Comparison of ENCODE assay signal across 1 cellular context in the genomic region with DNA sequence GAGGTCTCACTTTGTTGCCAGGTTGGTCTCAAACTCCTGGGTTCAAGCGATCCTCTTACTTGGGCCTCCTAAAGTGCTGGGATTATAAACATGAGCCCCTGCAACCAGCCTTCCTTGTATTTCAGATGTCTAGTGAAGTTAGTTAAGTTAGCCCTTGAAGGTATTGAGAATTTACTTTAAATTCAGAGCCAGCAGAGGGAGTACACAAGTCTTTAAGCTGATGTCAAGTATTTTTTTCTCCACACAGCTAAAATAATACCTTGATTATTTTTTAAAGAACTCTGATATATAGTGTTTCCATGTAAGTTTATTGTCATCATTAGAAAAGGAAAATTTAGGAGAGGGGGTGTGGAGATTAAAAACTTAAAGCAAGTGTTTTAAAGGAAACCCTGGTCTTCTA.
TF ChIP-seq lines count a peak whose summit lies in the region.

No MANE protein-coding gene starts in this region.

TF ChIP-seq in GM23338, 12 proteins besides CTCF, POLR2A, EP300 and RAD21 (continued from another document):
- TF ChIP-seq, protein P1, sequence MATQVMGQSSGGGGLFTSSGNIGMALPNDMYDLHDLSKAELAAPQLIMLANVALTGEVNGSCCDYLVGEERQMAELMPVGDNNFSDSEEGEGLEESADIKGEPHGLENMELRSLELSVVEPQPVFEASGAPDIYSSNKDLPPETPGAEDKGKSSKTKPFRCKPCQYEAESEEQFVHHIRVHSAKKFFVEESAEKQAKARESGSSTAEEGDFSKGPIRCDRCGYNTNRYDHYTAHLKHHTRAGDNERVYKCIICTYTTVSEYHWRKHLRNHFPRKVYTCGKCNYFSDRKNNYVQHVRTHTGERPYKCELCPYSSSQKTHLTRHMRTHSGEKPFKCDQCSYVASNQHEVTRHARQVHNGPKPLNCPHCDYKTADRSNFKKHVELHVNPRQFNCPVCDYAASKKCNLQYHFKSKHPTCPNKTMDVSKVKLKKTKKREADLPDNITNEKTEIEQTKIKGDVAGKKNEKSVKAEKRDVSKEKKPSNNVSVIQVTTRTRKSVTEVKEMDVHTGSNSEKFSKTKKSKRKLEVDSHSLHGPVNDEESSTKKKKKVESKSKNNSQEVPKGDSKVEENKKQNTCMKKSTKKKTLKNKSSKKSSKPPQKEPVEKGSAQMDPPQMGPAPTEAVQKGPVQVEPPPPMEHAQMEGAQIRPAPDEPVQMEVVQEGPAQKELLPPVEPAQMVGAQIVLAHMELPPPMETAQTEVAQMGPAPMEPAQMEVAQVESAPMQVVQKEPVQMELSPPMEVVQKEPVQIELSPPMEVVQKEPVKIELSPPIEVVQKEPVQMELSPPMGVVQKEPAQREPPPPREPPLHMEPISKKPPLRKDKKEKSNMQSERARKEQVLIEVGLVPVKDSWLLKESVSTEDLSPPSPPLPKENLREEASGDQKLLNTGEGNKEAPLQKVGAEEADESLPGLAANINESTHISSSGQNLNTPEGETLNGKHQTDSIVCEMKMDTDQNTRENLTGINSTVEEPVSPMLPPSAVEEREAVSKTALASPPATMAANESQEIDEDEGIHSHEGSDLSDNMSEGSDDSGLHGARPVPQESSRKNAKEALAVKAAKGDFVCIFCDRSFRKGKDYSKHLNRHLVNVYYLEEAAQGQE (IDR thresholded peaks at IDR 0.05; ENCODE audit: unreplicated experiment) = no peak
- TF ChIP-seq EZH2 (IDR thresholded peaks at IDR 0.05; ENCODE audit: low read depth, unreplicated experiment) = no peak
- TF ChIP-seq, protein P2, sequence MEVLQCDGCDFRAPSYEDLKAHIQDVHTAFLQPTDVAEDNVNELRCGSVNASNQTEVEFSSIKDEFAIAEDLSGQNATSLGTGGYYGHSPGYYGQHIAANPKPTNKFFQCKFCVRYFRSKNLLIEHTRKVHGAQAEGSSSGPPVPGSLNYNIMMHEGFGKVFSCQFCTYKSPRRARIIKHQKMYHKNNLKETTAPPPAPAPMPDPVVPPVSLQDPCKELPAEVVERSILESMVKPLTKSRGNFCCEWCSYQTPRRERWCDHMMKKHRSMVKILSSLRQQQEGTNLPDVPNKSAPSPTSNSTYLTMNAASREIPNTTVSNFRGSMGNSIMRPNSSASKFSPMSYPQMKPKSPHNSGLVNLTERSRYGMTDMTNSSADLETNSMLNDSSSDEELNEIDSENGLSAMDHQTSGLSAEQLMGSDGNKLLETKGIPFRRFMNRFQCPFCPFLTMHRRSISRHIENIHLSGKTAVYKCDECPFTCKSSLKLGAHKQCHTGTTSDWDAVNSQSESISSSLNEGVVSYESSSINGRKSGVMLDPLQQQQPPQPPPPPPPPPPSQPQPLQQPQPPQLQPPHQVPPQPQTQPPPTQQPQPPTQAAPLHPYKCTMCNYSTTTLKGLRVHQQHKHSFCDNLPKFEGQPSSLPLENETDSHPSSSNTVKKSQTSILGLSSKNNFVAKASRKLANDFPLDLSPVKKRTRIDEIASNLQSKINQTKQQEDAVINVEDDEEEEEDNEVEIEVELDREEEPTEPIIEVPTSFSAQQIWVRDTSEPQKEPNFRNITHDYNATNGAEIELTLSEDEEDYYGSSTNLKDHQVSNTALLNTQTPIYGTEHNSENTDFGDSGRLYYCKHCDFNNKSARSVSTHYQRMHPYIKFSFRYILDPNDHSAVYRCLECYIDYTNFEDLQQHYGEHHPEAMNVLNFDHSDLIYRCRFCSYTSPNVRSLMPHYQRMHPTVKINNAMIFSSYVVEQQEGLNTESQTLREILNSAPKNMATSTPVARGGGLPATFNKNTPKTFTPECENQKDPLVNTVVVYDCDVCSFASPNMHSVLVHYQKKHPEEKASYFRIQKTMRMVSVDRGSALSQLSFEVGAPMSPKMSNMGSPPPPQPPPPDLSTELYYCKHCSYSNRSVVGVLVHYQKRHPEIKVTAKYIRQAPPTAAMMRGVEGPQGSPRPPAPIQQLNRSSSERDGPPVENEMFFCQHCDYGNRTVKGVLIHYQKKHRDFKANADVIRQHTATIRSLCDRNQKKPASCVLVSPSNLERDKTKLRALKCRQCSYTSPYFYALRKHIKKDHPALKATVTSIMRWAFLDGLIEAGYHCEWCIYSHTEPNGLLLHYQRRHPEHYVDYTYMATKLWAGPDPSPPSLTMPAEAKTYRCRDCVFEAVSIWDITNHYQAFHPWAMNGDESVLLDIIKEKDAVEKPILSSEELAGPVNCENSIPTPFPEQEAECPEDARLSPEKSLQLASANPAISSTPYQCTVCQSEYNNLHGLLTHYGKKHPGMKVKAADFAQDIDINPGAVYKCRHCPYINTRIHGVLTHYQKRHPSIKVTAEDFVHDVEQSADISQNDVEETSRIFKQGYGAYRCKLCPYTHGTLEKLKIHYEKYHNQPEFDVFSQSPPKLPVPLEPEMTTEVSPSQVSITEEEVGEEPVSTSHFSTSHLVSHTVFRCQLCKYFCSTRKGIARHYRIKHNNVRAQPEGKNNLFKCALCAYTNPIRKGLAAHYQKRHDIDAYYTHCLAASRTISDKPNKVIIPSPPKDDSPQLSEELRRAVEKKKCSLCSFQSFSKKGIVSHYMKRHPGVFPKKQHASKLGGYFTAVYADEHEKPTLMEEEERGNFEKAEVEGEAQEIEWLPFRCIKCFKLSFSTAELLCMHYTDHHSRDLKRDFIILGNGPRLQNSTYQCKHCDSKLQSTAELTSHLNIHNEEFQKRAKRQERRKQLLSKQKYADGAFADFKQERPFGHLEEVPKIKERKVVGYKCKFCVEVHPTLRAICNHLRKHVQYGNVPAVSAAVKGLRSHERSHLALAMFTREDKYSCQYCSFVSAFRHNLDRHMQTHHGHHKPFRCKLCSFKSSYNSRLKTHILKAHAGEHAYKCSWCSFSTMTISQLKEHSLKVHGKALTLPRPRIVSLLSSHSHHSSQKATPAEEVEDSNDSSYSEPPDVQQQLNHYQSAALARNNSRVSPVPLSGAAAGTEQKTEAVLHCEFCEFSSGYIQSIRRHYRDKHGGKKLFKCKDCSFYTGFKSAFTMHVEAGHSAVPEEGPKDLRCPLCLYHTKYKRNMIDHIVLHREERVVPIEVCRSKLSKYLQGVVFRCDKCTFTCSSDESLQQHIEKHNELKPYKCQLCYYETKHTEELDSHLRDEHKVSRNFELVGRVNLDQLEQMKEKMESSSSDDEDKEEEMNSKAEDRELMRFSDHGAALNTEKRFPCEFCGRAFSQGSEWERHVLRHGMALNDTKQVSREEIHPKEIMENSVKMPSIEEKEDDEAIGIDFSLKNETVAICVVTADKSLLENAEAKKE (CRISPR knock-in tag; IDR thresholded peaks at IDR 0.05) = no peak
- TF ChIP-seq NANOG (IDR thresholded peaks at IDR 0.05; ENCODE audit: borderline replicate concordance) = no peak
- TF ChIP-seq ZNF331 (CRISPR knock-in tag; IDR thresholded peaks at IDR 0.05; ENCODE audit: low read depth) = no peak
